Comparison of ENCODE assay signal across 13 cellular contexts in genomic region chr5:71582945-71583584, GRCh38. TPM values are rescaled to one million over a fixed set of nuclear protein-coding genes. Genes with fewer than 3 reads are reported as not detected.
DNase-seq lines count a peak whose midpoint lies in the region; ATAC-seq and TF ChIP-seq lines count a peak whose summit lies in the region.
"Had no signal": no experiment of that assay in that cellular context is flagged by ENCODE, and none has a peak within 500 bp of the region (broad histone marks: within the 10 kb centered on the region; RNA-seq: fewer than 3 reads in every experiment).

No MANE protein-coding gene starts in this region.

- TF ChIP-seq POLR2A in body of pancreas (IDR thresholded peaks at IDR 0.05) = no peak

- H3K27me3 ChIP-seq in tibial artery = no peaks in the 10 kb centered on the region
- H3K27me3 ChIP-seq in effector memory CD4-positive, alpha-beta T cell (replicated peaks; ENCODE audit: control insufficient read depth, insufficient read depth, low read length, poor library complexity, severe bottlenecking) = no peaks in the 10 kb centered on the region
- no peaks in the 10 kb centered on the region for H3K27me3 ChIP-seq in body of pancreas

- ATAC-seq in Right ventricle myocardium superior (ENCODE audit: poor library complexity) (no peak), body of pancreas (no peak)
- ATAC-seq: GM12878 had no signal

- peak overlapping the region; percentile 99 for H3K27ac ChIP-seq in C4-2B
- peak overlapping the region; percentile 66 for H3K27ac ChIP-seq in VCaP
- peak overlapping the region; percentile 26 to 34 for H3K27ac ChIP-seq in tibial artery
- no peak overlapping the region for H3K27ac ChIP-seq in effector memory CD4-positive, alpha-beta T cell (ENCODE audit: insufficient read depth, low read length, poor library complexity, severe bottlenecking)
- no peak overlapping the region for H3K27ac ChIP-seq in body of pancreas
- H3K27ac ChIP-seq: GM23248 had no signal

- DNase-seq in fibroblast of the aortic adventitia (ENCODE audit: low read depth) (peak; percentile 3), tibial artery (no peak), Right ventricle myocardium superior (no peak), body of pancreas (no peak)
- no peak for DNase-seq in effector memory CD4-positive, alpha-beta T cell
- DNase-seq: C1 segment of cervical spinal cord; CD4-positive, alpha-beta memory T cell; DMS79; GM23248; H7 had no signal

- H3K4me1 ChIP-seq in tibial artery (peaks cover 0 to 30% (median 10%) of the 10 kb centered on the region in 4 donors), body of pancreas (peaks cover 10% of the 10 kb centered on the region)
- peaks cover 10% of the 10 kb centered on the region for H3K4me1 ChIP-seq in effector memory CD4-positive, alpha-beta T cell (ENCODE audit: control insufficient read depth, insufficient read depth, low read length, poor library complexity, severe bottlenecking)

- intact Hi-C loops in tibial artery (cut with DNase I; ENCODE audit: low total_unique reads) (no loop called here), Right ventricle myocardium superior (cut with DNase I) (no loop called here), body of pancreas (cut with DNase I) (no loop called here)

- WGBS in body of pancreas, 2 donors = 78% methylated on average over 4 of the region's 4 CpGs

- H3K36me3 ChIP-seq in tibial artery (no peaks in the 10 kb centered on the region), body of pancreas (replicated peaks in 1 of 2; ENCODE audit: insufficient read depth in 1 of 2, low read depth in 2 of 2) (no peaks in the 10 kb centered on the region)
- H3K36me3 ChIP-seq in effector memory CD4-positive, alpha-beta T cell (ENCODE audit: control insufficient read depth, insufficient read depth, low read length) = no peaks in the 10 kb centered on the region

- H3K9me3 ChIP-seq in tibial artery (no peaks in the 10 kb centered on the region), body of pancreas (no peaks in the 10 kb centered on the region)
- no peaks in the 10 kb centered on the region for H3K9me3 ChIP-seq in effector memory CD4-positive, alpha-beta T cell (ENCODE audit: control insufficient read depth, low read length)

- TF ChIP-seq CTCF in C4-2B (conservative IDR thresholded peaks at IDR 0.05) = no peak
- TF ChIP-seq CTCF in VCaP (conservative IDR thresholded peaks at IDR 0.05) = no peak
- no peak for TF ChIP-seq CTCF in fibroblast of the aortic adventitia (IDR thresholded peaks at IDR 0.05; ENCODE audit: insufficient read depth, low read length)
- no peak for TF ChIP-seq CTCF in tibial artery (IDR thresholded peaks at IDR 0.05)
- no peak for TF ChIP-seq CTCF in body of pancreas (IDR thresholded peaks at IDR 0.05)

- H3K4me3 ChIP-seq in fibroblast of the aortic adventitia (ENCODE audit: low read depth, low read length) = no peak overlapping the region
- H3K4me3 ChIP-seq in tibial artery = no peak overlapping the region
- H3K4me3 ChIP-seq in effector memory CD4-positive, alpha-beta T cell (ENCODE audit: insufficient read depth, low read depth, low read length, poor library complexity, severe bottlenecking) = no peak overlapping the region
- H3K4me3 ChIP-seq in body of pancreas = no peak overlapping the region
- H3K4me3 ChIP-seq: GM12878, GM23248 had no signal

RNA-seq across cellular contexts. Expression of gene MCCC2, which starts 4.1 kb away (rescaled TPM):
- total RNA-seq in fibroblast of the aortic adventitia (ENCODE audit: low replicate concordance) (13.1 and 23.3 TPM in 2 replicates), Right ventricle myocardium superior (121 TPM), body of pancreas (10 to 100 TPM; 22.8 to 31.0 TPM)

Comparison
In these comparisons a context has a peak if more than half of its experiments do, and no peak if none do; other contexts are left out.
1. H3K27ac ChIP-seq: peak in C4-2B (single experiment), VCaP (single experiment) and tibial artery (2 of 2); none in effector memory CD4-positive, alpha-beta T cell (single experiment) and body of pancreas (0 of 4).